ENCODE assay signal across 17 cellular contexts in the genomic region with DNA sequence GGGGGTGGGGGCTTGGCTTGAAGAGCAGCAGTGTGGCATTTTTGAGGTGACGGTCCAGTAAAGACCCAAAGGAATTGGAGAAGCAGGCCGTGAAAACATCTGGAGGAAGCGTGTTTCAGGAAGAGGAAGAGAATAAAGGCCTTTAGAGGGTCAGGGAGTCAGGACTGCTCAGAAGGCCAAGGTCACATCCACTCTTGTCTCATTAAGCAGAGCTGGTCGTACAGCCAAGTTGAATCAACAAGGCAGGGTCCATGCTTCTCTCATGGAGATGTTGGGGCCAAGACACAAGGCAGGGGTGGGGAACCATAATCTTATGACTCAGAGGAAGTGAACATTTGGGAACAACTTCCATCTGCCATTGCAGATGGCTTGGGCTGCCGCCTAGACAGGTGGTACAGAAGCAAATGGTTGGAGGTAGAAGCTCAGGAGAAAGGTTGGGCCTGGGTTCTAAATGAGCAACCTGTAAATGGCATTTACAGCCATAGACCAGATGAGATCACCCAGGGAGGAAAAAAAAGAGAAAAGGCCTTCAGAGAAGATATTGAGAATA.
A peak's percentile ranks its signal among the peaks of the same experiment; 100 is the strongest.
DNase-seq lines count a peak whose midpoint lies in the region; ATAC-seq and TF ChIP-seq lines count a peak whose summit lies in the region.
"Had no signal": no experiment of that assay in that cellular context is flagged by ENCODE, and none has a peak within 500 bp of the region (broad histone marks: within the 10 kb centered on the region; RNA-seq: fewer than 3 reads in every experiment).

No MANE protein-coding gene starts in this region.

- H3K36me3 ChIP-seq in heart right ventricle (no peaks in the 10 kb centered on the region), gastroesophageal sphincter (no peaks in the 10 kb centered on the region)

- no peak overlapping the region for H3K27ac Mint-ChIP-seq in activated naive CD4-positive, alpha-beta T cell treated with anti-CD3 and anti-CD28 coated beads, Interleukin-2, amount 50 U/mL, for 72 hours
- H3K27ac Mint-ChIP-seq in activated CD4-positive, alpha-beta T cell treated with anti-CD3 and anti-CD28 coated beads for 36 hours: no peak overlapping the region

- no peak overlapping the region for H3K4me3 ChIP-seq in heart right ventricle
- no peak overlapping the region for H3K4me3 ChIP-seq in gastroesophageal sphincter
- H3K4me3 ChIP-seq: SK-N-MC had no signal

- H3K4me3 Mint-ChIP-seq in activated CD4-positive, alpha-beta T cell treated with anti-CD3 and anti-CD28 coated beads for 36 hours: no peak overlapping the region

- no peaks in the 10 kb centered on the region for H3K4me1 Mint-ChIP-seq in activated CD4-positive, alpha-beta T cell treated with anti-CD3 and anti-CD28 coated beads for 36 hours

- no peaks in the 10 kb centered on the region for H3K9me3 Mint-ChIP-seq in activated naive CD4-positive, alpha-beta T cell treated with anti-CD3 and anti-CD28 coated beads, Interleukin-2, amount 50 U/mL, for 72 hours
- no peaks in the 10 kb centered on the region for H3K9me3 Mint-ChIP-seq in activated CD4-positive, alpha-beta T cell treated with anti-CD3 and anti-CD28 coated beads for 36 hours (ENCODE audit: low read depth)

- no peak for TF ChIP-seq EP300 in gastroesophageal sphincter (IDR thresholded peaks at IDR 0.05)

- H3K4me1 ChIP-seq in heart right ventricle (peaks cover 0 to 24% (median 5%) of the 10 kb centered on the region in 9 donors), gastroesophageal sphincter (no peaks in the 10 kb centered on the region)

- ATAC-seq in heart right ventricle: peak in 6 of 8 donors; percentile 14 to 63 (median 53)
- no peak for ATAC-seq in left cardiac atrium
- peak; percentile 48 for ATAC-seq in gastroesophageal sphincter
- ATAC-seq in activated naive CD4-positive, alpha-beta T cell treated with anti-CD3 and anti-CD28 coated beads, Interleukin-2, amount 50 U/mL, for 72 hours: no peak
- ATAC-seq in activated CD4-positive, alpha-beta T cell treated with anti-CD3 and anti-CD28 coated beads for 36 hours: no peak

- no peaks in the 10 kb centered on the region for H3K9me3 ChIP-seq in heart right ventricle
- no peaks in the 10 kb centered on the region for H3K9me3 ChIP-seq in gastroesophageal sphincter

- CTCF ChIA-PET in activated CD4-positive, alpha-beta T cell treated with anti-CD3 and anti-CD28 coated beads for 36 hours (lab: Charles Lee): interaction anchor here (0.7 kb wide), 1 partner anchor 398 kb away, joined by 3 read pairs; no protein-coding TSS in a partner anchor

- TF ChIP-seq POLR2A in gastroesophageal sphincter (IDR thresholded peaks at IDR 0.05): no peak

- WGBS in heart right ventricle, 2 donors: 48 to 70% methylated on average over 5 of the region's 5 CpGs
- 21% methylated on average over 4 of the region's 5 CpGs; no CpG with 5 or more reads in 1 of the 2 donors for WGBS in gastroesophageal sphincter (ENCODE audit: low coverage in 1 of 2), 2 donors

- H3K27ac ChIP-seq in heart right ventricle: no peak overlapping the region
- H3K27ac ChIP-seq in gastroesophageal sphincter: no peak overlapping the region
- H3K27ac ChIP-seq: SK-N-MC had no signal

- TF ChIP-seq CTCF in heart right ventricle (IDR thresholded peaks at IDR 0.05) (no peak), gastroesophageal sphincter (IDR thresholded peaks at IDR 0.05) (no peak)

- peaks cover 0 to 2% (median 0%) of the 10 kb centered on the region in 7 donors for H3K27me3 ChIP-seq in heart right ventricle
- peaks cover 8% of the 10 kb centered on the region for H3K27me3 ChIP-seq in gastroesophageal sphincter

- intact Hi-C loops in heart right ventricle (cut with DNase I) (no loop called here), left cardiac atrium (cut with DNase I) (no loop called here), posterior vena cava (cut with DNase I) (no loop called here)
- intact Hi-C loops in activated CD4-positive, alpha-beta T cell treated with anti-CD3 and anti-CD28 coated beads for 36 hours (cut with DNase I, micrococcal nuclease): no loop called here

- no peaks in the 10 kb centered on the region for H3K36me3 Mint-ChIP-seq in activated naive CD4-positive, alpha-beta T cell treated with anti-CD3 and anti-CD28 coated beads, Interleukin-2, amount 50 U/mL, for 72 hours
- no peaks in the 10 kb centered on the region for H3K36me3 Mint-ChIP-seq in activated CD4-positive, alpha-beta T cell treated with anti-CD3 and anti-CD28 coated beads for 36 hours (ENCODE audit: low read depth)

- POLR2A ChIA-PET in activated CD4-positive, alpha-beta T cell treated with anti-CD3 and anti-CD28 coated beads for 36 hours (lab: Charles Lee): no interaction called here

- peaks cover 5% of the 10 kb centered on the region for H3K27me3 Mint-ChIP-seq in activated CD4-positive, alpha-beta T cell treated with anti-CD3 and anti-CD28 coated beads for 36 hours

- DNase-seq in heart right ventricle (no peak), left cardiac atrium (no peak), NCI-H1694 (lab: John Stamatoyannopoulos, UW) (peak; percentile 2), posterior vena cava (ENCODE audit: low spot score) (peak; percentile 38)
- DNase-seq in activated effector memory CD4-positive, alpha-beta T cell treated with Interleukin-2 at 50 U/mL for 16 hours: no peak
- no peak for DNase-seq in activated naive CD4-positive, alpha-beta T cell treated with anti-CD3 and anti-CD28 coated beads, Interleukin-2, amount 50 U/mL, for 72 hours (ENCODE audit: low spot score in 2 of 2)
- DNase-seq in activated CD4-positive, alpha-beta T cell treated with anti-CD3 and anti-CD28 coated beads for 36 hours: no peak
- DNase-seq: DMS79 treated with DMSO at 0.1 percent for 48 hours, Kasumi-1, NCI-H1417, NCI-H1930, NCI-H226, NCI-H510A treated with DMSO at 0.1 percent for 48 hours, OCI-M1, SHP77 treated with DMSO at 0.1 percent for 48 hours had no signal

Comparison
In these comparisons a context has a peak if more than half of its experiments do, and no peak if none do; other contexts are left out.
1. ATAC-seq: peak in heart right ventricle (6 of 8) and gastroesophageal sphincter (single experiment); none in left cardiac atrium (0 of 2), activated naive CD4-positive, alpha-beta T cell treated with anti-CD3 and anti-CD28 coated beads, Interleukin-2, amount 50 U/mL, for 72 hours (0 of 2) and activated CD4-positive, alpha-beta T cell treated with anti-CD3 and anti-CD28 coated beads for 36 hours (single experiment).
2. DNase-seq: peak in NCI-H1694 (single experiment) and posterior vena cava (single experiment); none in heart right ventricle (0 of 2), left cardiac atrium (single experiment), activated effector memory CD4-positive, alpha-beta T cell treated with Interleukin-2 at 50 U/mL for 16 hours (single experiment), activated naive CD4-positive, alpha-beta T cell treated with anti-CD3 and anti-CD28 coated beads, Interleukin-2, amount 50 U/mL, for 72 hours (0 of 2) and activated CD4-positive, alpha-beta T cell treated with anti-CD3 and anti-CD28 coated beads for 36 hours (single experiment).